In genomic region chr2:51335072-51336058, GRCh38 we compare ENCODE assay signal across 29 cellular contexts.
DNase-seq lines count a peak whose midpoint lies in the region; ATAC-seq and TF ChIP-seq lines count a peak whose summit lies in the region.
"Had no signal": no experiment of that assay in that cellular context is flagged by ENCODE, and none has a peak within 500 bp of the region (broad histone marks: within the 10 kb centered on the region; RNA-seq: fewer than 3 reads in every experiment).

No MANE protein-coding gene starts in this region.

- no peak overlapping the region for H3T11ph ChIP-seq in H9 (ENCODE audit: low read length)

- H3K4me3 ChIP-seq in A673 (ENCODE audit: low read depth, low read length, poor library complexity, severe bottlenecking), result no peak overlapping the region
- H3K4me3 ChIP-seq: BLaER1 treated with 17β-estradiol and CSF1 and Interleukin-3, amounts not matched to agents 10 nM and 100 nM; GM12878; K562; lower lobe of right lung; right atrium auricular region had no signal

- no peak overlapping the region for H2BK12ac ChIP-seq in H9 (ENCODE audit: insufficient read length, low read depth, low read length)

- H3K27me3 ChIP-seq in A673 (replicated peaks; ENCODE audit: insufficient read depth, low read depth, low read length, poor library complexity) (no peaks in the 10 kb centered on the region), H9 (ENCODE audit: insufficient read depth, low read length) (no peaks in the 10 kb centered on the region)
- H3K27me3 ChIP-seq: BLaER1 treated with 17β-estradiol and CSF1 and Interleukin-3, amounts not matched to agents 10 nM and 100 nM; right atrium auricular region had no signal

- no peak overlapping the region for H2AK5ac ChIP-seq in H9 (ENCODE audit: insufficient read length, low read length)

- TF ChIP-seq CTCF in A673 (conservative IDR thresholded peaks at IDR 0.05; ENCODE audit: low read depth, low read length) (peak; percentile 34; the same call in 1 of the 2 replicates), H9 (conservative IDR thresholded peaks at IDR 0.05) (peak; percentile 72), WTC11 (IDR thresholded peaks at IDR 0.05) (peak; percentile 36; the same call in 1 of the 2 replicates)

- H3K27me3 Mint-ChIP-seq in H9 (ENCODE audit: low read depth) (no peaks in the 10 kb centered on the region), WTC11 (ENCODE audit: low read depth) (no peaks in the 10 kb centered on the region)
- H3K27me3 Mint-ChIP-seq: activated naive CD8-positive, alpha-beta T cell treated with anti-CD3 and anti-CD28 coated beads, Interleukin-2, amount 10 ng/mL, durations not matched to agents 7 days and 5 days had no signal

- no peak overlapping the region for H2BK120ac ChIP-seq in H9 (ENCODE audit: low read depth, low read length, poor library complexity, severe bottlenecking)

- no peak overlapping the region for H4K91ac ChIP-seq in H9 (ENCODE audit: insufficient read length, low read depth, low read length)

- no peaks in the 10 kb centered on the region for H3K4me1 Mint-ChIP-seq in H9
- H3K4me1 Mint-ChIP-seq in WTC11, result no peaks in the 10 kb centered on the region
- H3K4me1 Mint-ChIP-seq: activated naive CD8-positive, alpha-beta T cell treated with anti-CD3 and anti-CD28 coated beads, Interleukin-2, amount 10 ng/mL, durations not matched to agents 7 days and 5 days; nephron progenitor cell had no signal

- BruUV-seq in A673 (replicated peaks; lab: Mats Ljungman, UMichigan), result no TSS peak

- no peak overlapping the region for H3K4me3 Mint-ChIP-seq in H9
- no peak overlapping the region for H3K4me3 Mint-ChIP-seq in WTC11
- H3K4me3 Mint-ChIP-seq: activated naive CD8-positive, alpha-beta T cell treated with anti-CD3 and anti-CD28 coated beads, Interleukin-2, amount 10 ng/mL, durations not matched to agents 7 days and 5 days; nephron progenitor cell had no signal

- H2BK15ac ChIP-seq in H9 (ENCODE audit: low read depth, low read length), result no peak overlapping the region

- no peak overlapping the region for H3K4ac ChIP-seq in H9 (ENCODE audit: low read depth, low read length)

- no CpG with 5 or more reads among the region's 8 CpGs for WGBS in H9 (ENCODE audit: extremely low coverage, insufficient read length, low lambda C conversion rate)

- DNase-seq in A673 (ENCODE audit: low spot score) (peak; percentile 1), H9 (no peak), WTC11 (ENCODE audit: low spot score) (no peak), iPS-NIHi7 (ENCODE audit: extremely low spot score) (peak; percentile 18), SW480 (ENCODE audit: low spot score) (no peak), CD1c-positive myeloid dendritic cell (ENCODE audit: extremely low spot score) (no peak), superior temporal gyrus (ENCODE audit: extremely low spot score) (no peak)
- DNase-seq: activated CD4-positive, alpha-beta T cell treated with anti-CD3 and anti-CD28 coated beads for 48 hours; activated CD8-positive, alpha-beta memory T cell treated with anti-CD3 and anti-CD28 coated beads for 24 hours; activated gamma-delta T cell; activated naive CD8-positive, alpha-beta T cell treated with anti-CD3 and anti-CD28 coated beads, Interleukin-2, amount 10 ng/mL, durations not matched to agents 7 days and 5 days; activated T-cell treated with anti-CD3 and anti-CD28 coated beads, Interleukin-2, amount 50 U/mL, for 1 hour; Caco-2; central memory CD4-positive, alpha-beta T cell; lower lobe of right lung; NCI-H1436 treated with DMSO at 0.1 percent for 48 hours; NCI-H2171; NCI-H510A treated with DMSO at 0.1 percent for 48 hours; nephron progenitor cell; SHP77; stimulated activated CD4-positive, alpha-beta T cell treated with anti-CD3 and anti-CD28 coated beads, Interleukin-2, amount 100 ng/mL, for 48 hours; trophoblast cell had no signal

- no peak overlapping the region for H3K9ac ChIP-seq in H9 (ENCODE audit: extremely low read depth, insufficient read length, low read length)
- H3K9ac ChIP-seq: BLaER1 treated with 17β-estradiol and CSF1 and Interleukin-3, amounts not matched to agents 10 nM and 100 nM; parathyroid adenoma had no signal

- H3K27ac Mint-ChIP-seq in H9, result no peak overlapping the region
- H3K27ac Mint-ChIP-seq in WTC11, result 0 out of 2 replicates have a peak overlapping the region, but pooled peaks have one; percentile 15
- H3K27ac Mint-ChIP-seq: activated naive CD8-positive, alpha-beta T cell treated with anti-CD3 and anti-CD28 coated beads, Interleukin-2, amount 10 ng/mL, durations not matched to agents 7 days and 5 days; nephron progenitor cell had no signal

- no peak overlapping the region for H4K8ac ChIP-seq in H9 (replicated peaks; ENCODE audit: insufficient read length, low read depth, low read length)

- H3K9me3 Mint-ChIP-seq in H9, result no peaks in the 10 kb centered on the region
- H3K9me3 Mint-ChIP-seq in WTC11, result no peaks in the 10 kb centered on the region
- H3K9me3 Mint-ChIP-seq: activated naive CD8-positive, alpha-beta T cell treated with anti-CD3 and anti-CD28 coated beads, Interleukin-2, amount 10 ng/mL, durations not matched to agents 7 days and 5 days; nephron progenitor cell had no signal

- CTCF ChIA-PET in A673 (lab: Charles Lee) (interaction anchor here (0.5 kb wide), 1 partner anchor 471 kb away, joined by 4 read pairs; no protein-coding TSS in a partner anchor), WTC11 (lab: Charles Lee) (interaction anchor here (0.6 to 1.5 kb wide), 7 partner anchors 11 to 925 kb away, joined by 3 to 5 read pairs (median 4); partner anchors contain the start of gene NRXN1)

- H4K20me1 ChIP-seq in H9 (ENCODE audit: control insufficient read depth, insufficient read depth, insufficient read length), result no peaks in the 10 kb centered on the region
- H4K20me1 ChIP-seq: BLaER1 treated with 17β-estradiol and CSF1 and Interleukin-3, amounts not matched to agents 10 nM and 100 nM had no signal

- ATAC-seq in WTC11 (peak; percentile 48; the same call in 1 of the 2 replicates), GM18858 (IDR thresholded peaks at IDR 0.05; ENCODE audit: unreplicated experiment) (no peak)
- ATAC-seq: GM12878, K562, lower lobe of right lung had no signal

- H3K18ac ChIP-seq in H9 (ENCODE audit: insufficient read length, low read depth, low read length), result no peak overlapping the region

- H3K23me2 ChIP-seq in H9 (ENCODE audit: insufficient read length, low read depth, low read length, poor library complexity, severe bottlenecking), result no peaks in the 10 kb centered on the region

- H3K9me3 ChIP-seq in A673 (ENCODE audit: low read depth, low read length, poor library complexity, severe bottlenecking) (no peaks in the 10 kb centered on the region), H9 (ENCODE audit: control insufficient read depth, low read depth, low read length) (no peaks in the 10 kb centered on the region)
- H3K9me3 ChIP-seq: BLaER1 treated with 17β-estradiol and CSF1 and Interleukin-3, amounts not matched to agents 10 nM and 100 nM; Caco-2; lower lobe of right lung; right atrium auricular region had no signal

- H2AFZ ChIP-seq in H9 (ENCODE audit: low read length), result no peak overlapping the region
- H2AFZ ChIP-seq: parathyroid adenoma had no signal

- no peak overlapping the region for H2BK5ac ChIP-seq in H9 (ENCODE audit: insufficient read length, low read length)

- H3K4me2 ChIP-seq in H9 (ENCODE audit: insufficient read depth, insufficient read length, low read length), result no peak overlapping the region
- H3K4me2 ChIP-seq: BLaER1 treated with 17β-estradiol and CSF1 and Interleukin-3, amounts not matched to agents 10 nM and 100 nM had no signal

- no peaks in the 10 kb centered on the region for H3K36me3 Mint-ChIP-seq in H9 (ENCODE audit: insufficient read depth in 1 of 3, low read depth in 3 of 3)
- no peaks in the 10 kb centered on the region for H3K36me3 Mint-ChIP-seq in WTC11
- H3K36me3 Mint-ChIP-seq: activated naive CD8-positive, alpha-beta T cell treated with anti-CD3 and anti-CD28 coated beads, Interleukin-2, amount 10 ng/mL, durations not matched to agents 7 days and 5 days had no signal

- H2BK20ac ChIP-seq in H9 (ENCODE audit: low read depth, low read length, poor library complexity, severe bottlenecking), result no peak overlapping the region

- H3K79me1 ChIP-seq in H9 (ENCODE audit: insufficient read depth, low read depth, low read length, poor library complexity, severe bottlenecking), result no peaks in the 10 kb centered on the region

- no peak overlapping the region for H4K5ac ChIP-seq in H9 (ENCODE audit: insufficient read length, low read depth, low read length)

- H3K56ac ChIP-seq in H9 (ENCODE audit: insufficient read length, low read depth, low read length), result no peak overlapping the region

- POLR2A ChIA-PET in A673 (lab: Charles Lee; ENCODE audit: low non-redundant PET) (no interaction called here), WTC11 (lab: Charles Lee) (no interaction called here)

- no peak overlapping the region for H3K14ac ChIP-seq in H9 (ENCODE audit: insufficient read depth, low read length)

- no peak overlapping the region for H3K27ac ChIP-seq in A673 (ENCODE audit: low read depth, low read length, poor library complexity, severe bottlenecking)
- no peak overlapping the region for H3K27ac ChIP-seq in H9 (ENCODE audit: insufficient read length, low read depth, low read length)
- H3K27ac ChIP-seq: BLaER1 treated with 17β-estradiol and CSF1 and Interleukin-3, amounts not matched to agents 10 nM and 100 nM; lower lobe of right lung; parathyroid adenoma; right atrium auricular region; VCaP had no signal

- intact Hi-C loops in A673 (cut with micrococcal nuclease; ENCODE audit: unreplicated experiment), result no loop called here

- no peaks in the 10 kb centered on the region for H3K79me2 ChIP-seq in H9 (ENCODE audit: insufficient read depth, low read length)
- H3K79me2 ChIP-seq: parathyroid adenoma had no signal

- no peaks in the 10 kb centered on the region for H3K36me3 ChIP-seq in A673 (ENCODE audit: insufficient read depth, low read length, poor library complexity, severe bottlenecking)
- H3K36me3 ChIP-seq: BLaER1 treated with 17β-estradiol and CSF1 and Interleukin-3, amounts not matched to agents 10 nM and 100 nM; lower lobe of right lung; right atrium auricular region had no signal

- no peaks in the 10 kb centered on the region for H3K4me1 ChIP-seq in A673 (ENCODE audit: insufficient read depth, low read length, poor library complexity, severe bottlenecking)
- no peaks in the 10 kb centered on the region for H3K4me1 ChIP-seq in H9 (ENCODE audit: insufficient read depth, low read length)
- H3K4me1 ChIP-seq: BLaER1 treated with 17β-estradiol and CSF1 and Interleukin-3, amounts not matched to agents 10 nM and 100 nM; Caco-2; lower lobe of right lung; parathyroid adenoma; right atrium auricular region had no signal

- H3K23ac ChIP-seq in H9 (ENCODE audit: insufficient read length, low read depth, low read length), result no peak overlapping the region

TF ChIP-seq in WTC11, 78 proteins besides CTCF, POLR2A, EP300 and RAD21 (continues in another document):
- TF ChIP-seq TCF7 (CRISPR knock-in tag; IDR thresholded peaks at IDR 0.05; ENCODE audit: low read depth) (no peak), JAZF1 (CRISPR knock-in tag; IDR thresholded peaks at IDR 0.05) (no peak), GRHL2 (CRISPR knock-in tag; IDR thresholded peaks at IDR 0.05; ENCODE audit: insufficient replicate concordance, severe bottlenecking) (no peak), TEAD4 (CRISPR knock-in tag; IDR thresholded peaks at IDR 0.05) (no peak), JUN (CRISPR knock-in tag; IDR thresholded peaks at IDR 0.05) (no peak)

Comparison
In these comparisons a context has a peak if more than half of its experiments do, and no peak if none do; other contexts are left out.
1. DNase-seq: peak in A673 (single experiment) and iPS-NIHi7 (single experiment); none in H9 (single experiment), WTC11 (single experiment), SW480 (single experiment), CD1c-positive myeloid dendritic cell (single experiment) and superior temporal gyrus (single experiment).
2. Peak in every context shown above with its lines, with median percentiles within 50 percentile points of each other: CTCF ChIP-seq.